13 cellular contexts compared by ENCODE assay signal in the genomic region with DNA sequence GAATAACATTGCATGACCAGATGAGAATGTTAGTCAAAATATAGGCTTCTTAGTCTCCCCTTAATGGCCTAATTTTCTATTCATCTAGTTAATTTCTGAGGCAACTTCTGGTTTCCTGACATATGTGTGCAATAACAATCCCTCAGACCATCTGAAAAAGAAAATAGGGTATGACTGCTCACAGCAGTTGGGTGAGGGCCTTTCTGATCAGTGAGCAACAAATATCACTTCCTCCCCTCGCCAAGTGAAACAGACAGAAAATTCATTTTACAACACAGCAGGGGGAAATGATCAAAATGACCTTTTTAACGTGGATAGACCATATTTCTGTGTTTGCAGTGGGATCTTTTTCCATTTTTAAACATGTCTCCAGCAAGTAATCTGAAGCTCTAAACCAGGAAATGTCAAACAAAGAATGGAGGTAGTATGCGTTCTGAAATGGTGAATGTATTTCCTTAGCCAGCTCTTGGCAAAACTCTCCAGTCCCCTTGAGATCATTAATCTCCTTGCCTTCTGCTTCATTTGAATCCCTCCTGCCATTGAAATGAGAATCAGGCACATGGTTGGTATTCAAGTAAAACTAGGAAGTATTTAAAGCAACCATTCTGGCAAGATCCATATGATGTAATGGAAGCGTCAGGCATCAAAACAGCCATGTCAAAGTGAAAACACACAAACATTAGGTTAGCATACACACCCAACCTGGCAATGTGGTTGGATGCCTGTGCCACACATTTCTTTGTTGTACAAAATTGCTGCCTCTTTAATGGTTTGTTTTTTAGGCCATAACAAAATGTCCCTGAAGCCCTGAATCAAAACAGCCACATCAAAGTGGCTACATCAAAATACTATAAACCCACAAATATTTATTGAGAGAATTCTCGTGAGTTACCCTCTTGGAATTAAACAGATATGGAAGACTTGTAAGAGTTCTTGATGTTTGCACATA.
DNase-seq lines count a peak whose midpoint lies in the region; ATAC-seq and TF ChIP-seq lines count a peak whose summit lies in the region.
"Had no signal": no experiment of that assay in that cellular context is flagged by ENCODE, and none has a peak within 500 bp of the region (broad histone marks: within the 10 kb centered on the region; RNA-seq: fewer than 3 reads in every experiment).

No MANE protein-coding gene starts in this region.

- H3K36me3 ChIP-seq in body of pancreas (replicated peaks in 1 of 2; ENCODE audit: insufficient read depth in 1 of 2, low read depth in 2 of 2) (no peaks in the 10 kb centered on the region), suprapubic skin (no peaks in the 10 kb centered on the region), H7 (replicated peaks; ENCODE audit: control insufficient read depth, insufficient read depth, low read length) (no peaks in the 10 kb centered on the region), BE2C (no peaks in the 10 kb centered on the region)

- intact Hi-C loops in activated CD4-positive, alpha-beta T cell treated with anti-CD3 and anti-CD28 coated beads for 36 hours (cut with DNase I, micrococcal nuclease), result no loop called here
- intact Hi-C loops in activated CD4-positive, alpha-beta T cell treated with anti-CD3 and anti-CD28 coated beads, Interleukin-2, amount 10 ng/mL, durations not matched to agents 24 days and 14 days (cut with micrococcal nuclease), result no loop called here
- intact Hi-C loops in body of pancreas (cut with DNase I), result no loop called here

- WGBS in body of pancreas, 2 donors, result 50 to 59% methylated on average over 5 of the region's 5 CpGs
- WGBS in suprapubic skin, result 76% methylated on average over 5 of the region's 5 CpGs

- H3K27me3 ChIP-seq in body of pancreas (no peaks in the 10 kb centered on the region), suprapubic skin (no peaks in the 10 kb centered on the region), H7 (ENCODE audit: control insufficient read depth, insufficient read depth, low read length) (no peaks in the 10 kb centered on the region), BE2C (no peaks in the 10 kb centered on the region)

- H3K27ac ChIP-seq in body of pancreas (peak overlapping the region; percentile 41 to 88 (median 68)), suprapubic skin (peak overlapping the region; percentile 51)
- H3K27ac ChIP-seq: KMS-11 had no signal

- TF ChIP-seq CTCF in body of pancreas (IDR thresholded peaks at IDR 0.05), result no peak
- no peak for TF ChIP-seq CTCF in suprapubic skin (IDR thresholded peaks at IDR 0.05)
- no peak for TF ChIP-seq CTCF in BE2C (IDR thresholded peaks at IDR 0.05; ENCODE audit: low read depth, low read length)

- POLR2A ChIA-PET in activated CD4-positive, alpha-beta T cell treated with anti-CD3 and anti-CD28 coated beads for 36 hours (lab: Charles Lee), result no interaction called here
- POLR2A ChIA-PET in activated CD8-positive, alpha-beta T cell treated with anti-CD3 and anti-CD28 coated beads, Interleukin-2, amount 10 ng/mL, durations not matched to agents 7 days and 5 days (lab: Charles Lee), result interaction anchor here (0.8 to 1.1 kb wide), 2 partner anchors 10 to 403 kb away, joined by 3 read pairs; no protein-coding TSS in a partner anchor

- H3K27ac Mint-ChIP-seq in activated CD4-positive, alpha-beta T cell treated with anti-CD3 and anti-CD28 coated beads for 36 hours, result peak overlapping the region; percentile 43
- no peak overlapping the region for H3K27ac Mint-ChIP-seq in activated CD4-positive, alpha-beta T cell treated with anti-CD3 and anti-CD28 coated beads, Interleukin-2, amount 10 ng/mL, durations not matched to agents 24 days and 14 days
- H3K27ac Mint-ChIP-seq in activated CD8-positive, alpha-beta T cell treated with anti-CD3 and anti-CD28 coated beads, Interleukin-2, amount 10 ng/mL, durations not matched to agents 7 days and 5 days, result no peak overlapping the region
- H3K27ac Mint-ChIP-seq: stimulated activated naive CD8-positive, alpha-beta T cell treated with anti-CD3 and anti-CD28 coated beads, Interleukin-15, Interleukin-2, amounts not matched to agents 100 ng/mL and 50 ng/mL, for 24 hours had no signal

- TF ChIP-seq EP300 in suprapubic skin (IDR thresholded peaks at IDR 0.05), result no peak

- H3K4me1 ChIP-seq in body of pancreas (peaks cover 74% of the 10 kb centered on the region), suprapubic skin (peaks cover 23% of the 10 kb centered on the region), BE2C (no peaks in the 10 kb centered on the region)

- no peaks in the 10 kb centered on the region for H3K9me3 Mint-ChIP-seq in activated CD4-positive, alpha-beta T cell treated with anti-CD3 and anti-CD28 coated beads for 36 hours (ENCODE audit: low read depth)
- H3K9me3 Mint-ChIP-seq in activated CD4-positive, alpha-beta T cell treated with anti-CD3 and anti-CD28 coated beads, Interleukin-2, amount 10 ng/mL, durations not matched to agents 24 days and 14 days, result peaks cover 22% of the 10 kb centered on the region
- no peaks in the 10 kb centered on the region for H3K9me3 Mint-ChIP-seq in activated CD8-positive, alpha-beta T cell treated with anti-CD3 and anti-CD28 coated beads, Interleukin-2, amount 10 ng/mL, durations not matched to agents 7 days and 5 days (ENCODE audit: insufficient read depth)

- H3K9me3 ChIP-seq in body of pancreas (no peaks in the 10 kb centered on the region), suprapubic skin (no peaks in the 10 kb centered on the region), BE2C (no peaks in the 10 kb centered on the region)
- H3K9me3 ChIP-seq: SK-N-SH had no signal

- H3K4me3 Mint-ChIP-seq in activated CD4-positive, alpha-beta T cell treated with anti-CD3 and anti-CD28 coated beads for 36 hours, result no peak overlapping the region
- no peak overlapping the region for H3K4me3 Mint-ChIP-seq in activated CD4-positive, alpha-beta T cell treated with anti-CD3 and anti-CD28 coated beads, Interleukin-2, amount 10 ng/mL, durations not matched to agents 24 days and 14 days
- no peak overlapping the region for H3K4me3 Mint-ChIP-seq in activated CD8-positive, alpha-beta T cell treated with anti-CD3 and anti-CD28 coated beads, Interleukin-2, amount 10 ng/mL, durations not matched to agents 7 days and 5 days
- H3K4me3 Mint-ChIP-seq: stimulated activated naive CD8-positive, alpha-beta T cell treated with anti-CD3 and anti-CD28 coated beads, Interleukin-15, Interleukin-2, amounts not matched to agents 100 ng/mL and 50 ng/mL, for 24 hours had no signal

- DNase-seq in activated CD4-positive, alpha-beta T cell treated with anti-CD3 and anti-CD28 coated beads for 36 hours, result no peak
- no peak for DNase-seq in activated CD4-positive, alpha-beta T cell treated with anti-CD3 and anti-CD28 coated beads, Interleukin-2, amount 10 ng/mL, durations not matched to agents 24 days and 14 days
- no peak for DNase-seq in body of pancreas
- no peak for DNase-seq in suprapubic skin (ENCODE audit: low spot score in 2 of 2)
- no peak for DNase-seq in activated CD8-positive, alpha-beta T cell treated with anti-CD3 and anti-CD28 coated beads, Interleukin-2, amount 10 ng/mL, durations not matched to agents 7 days and 5 days
- no peak for DNase-seq in H7
- no peak for DNase-seq in BE2C
- DNase-seq: ACHN, NCI-H510A, SK-N-SH had no signal

- H3K4me1 Mint-ChIP-seq in activated CD4-positive, alpha-beta T cell treated with anti-CD3 and anti-CD28 coated beads for 36 hours, result peaks cover 12% of the 10 kb centered on the region
- H3K4me1 Mint-ChIP-seq in activated CD4-positive, alpha-beta T cell treated with anti-CD3 and anti-CD28 coated beads, Interleukin-2, amount 10 ng/mL, durations not matched to agents 24 days and 14 days, result peaks cover 7% of the 10 kb centered on the region
- peaks cover 22% of the 10 kb centered on the region for H3K4me1 Mint-ChIP-seq in activated CD8-positive, alpha-beta T cell treated with anti-CD3 and anti-CD28 coated beads, Interleukin-2, amount 10 ng/mL, durations not matched to agents 7 days and 5 days (ENCODE audit: low read depth)

- H3K27me3 Mint-ChIP-seq in activated CD4-positive, alpha-beta T cell treated with anti-CD3 and anti-CD28 coated beads for 36 hours, result no peaks in the 10 kb centered on the region
- H3K27me3 Mint-ChIP-seq in activated CD4-positive, alpha-beta T cell treated with anti-CD3 and anti-CD28 coated beads, Interleukin-2, amount 10 ng/mL, durations not matched to agents 24 days and 14 days, result peaks cover 7% of the 10 kb centered on the region
- H3K27me3 Mint-ChIP-seq in activated CD8-positive, alpha-beta T cell treated with anti-CD3 and anti-CD28 coated beads, Interleukin-2, amount 10 ng/mL, durations not matched to agents 7 days and 5 days (ENCODE audit: low read depth), result no peaks in the 10 kb centered on the region
- H3K27me3 Mint-ChIP-seq: stimulated activated naive CD8-positive, alpha-beta T cell treated with anti-CD3 and anti-CD28 coated beads, Interleukin-15, Interleukin-2, amounts not matched to agents 100 ng/mL and 50 ng/mL, for 24 hours had no signal

- no peaks in the 10 kb centered on the region for H3K36me3 Mint-ChIP-seq in activated CD4-positive, alpha-beta T cell treated with anti-CD3 and anti-CD28 coated beads for 36 hours (ENCODE audit: low read depth)
- no peaks in the 10 kb centered on the region for H3K36me3 Mint-ChIP-seq in activated CD4-positive, alpha-beta T cell treated with anti-CD3 and anti-CD28 coated beads, Interleukin-2, amount 10 ng/mL, durations not matched to agents 24 days and 14 days (ENCODE audit: low read depth)
- H3K36me3 Mint-ChIP-seq in activated CD8-positive, alpha-beta T cell treated with anti-CD3 and anti-CD28 coated beads, Interleukin-2, amount 10 ng/mL, durations not matched to agents 7 days and 5 days (ENCODE audit: low read depth), result peaks cover 2% of the 10 kb centered on the region

- CTCF ChIA-PET in activated CD4-positive, alpha-beta T cell treated with anti-CD3 and anti-CD28 coated beads for 36 hours (lab: Charles Lee), result interaction anchor here (1.4 to 1.7 kb wide), 2 partner anchors 8 to 9 kb away, joined by 4 to 5 read pairs; no protein-coding TSS in a partner anchor
- CTCF ChIA-PET in activated CD8-positive, alpha-beta T cell treated with anti-CD3 and anti-CD28 coated beads, Interleukin-2, amount 10 ng/mL, durations not matched to agents 7 days and 5 days (lab: Charles Lee), result interaction anchor here (1.0 to 3.2 kb wide), 5 partner anchors 9 to 19 kb away, joined by 3 to 18 read pairs (median 3); no protein-coding TSS in a partner anchor

- H3K4me3 ChIP-seq in body of pancreas, result no peak overlapping the region
- H3K4me3 ChIP-seq in suprapubic skin, result no peak overlapping the region
- H3K4me3 ChIP-seq in H7 (ENCODE audit: insufficient read depth, low read depth, low read length), result no peak overlapping the region
- H3K4me3 ChIP-seq in BE2C (ENCODE audit: low read depth, low read length), result no peak overlapping the region

- ATAC-seq in activated CD4-positive, alpha-beta T cell treated with anti-CD3 and anti-CD28 coated beads for 36 hours, result no peak
- ATAC-seq in HG03095 (IDR thresholded peaks at IDR 0.05; ENCODE audit: unreplicated experiment) (peak; percentile 64), body of pancreas (no peak)
- no peak for ATAC-seq in activated CD8-positive, alpha-beta T cell treated with anti-CD3 and anti-CD28 coated beads, Interleukin-2, amount 10 ng/mL, durations not matched to agents 7 days and 5 days

- TF ChIP-seq POLR2A in body of pancreas (IDR thresholded peaks at IDR 0.05) (no peak), suprapubic skin (IDR thresholded peaks at IDR 0.05) (no peak)
